In the genomic region with DNA sequence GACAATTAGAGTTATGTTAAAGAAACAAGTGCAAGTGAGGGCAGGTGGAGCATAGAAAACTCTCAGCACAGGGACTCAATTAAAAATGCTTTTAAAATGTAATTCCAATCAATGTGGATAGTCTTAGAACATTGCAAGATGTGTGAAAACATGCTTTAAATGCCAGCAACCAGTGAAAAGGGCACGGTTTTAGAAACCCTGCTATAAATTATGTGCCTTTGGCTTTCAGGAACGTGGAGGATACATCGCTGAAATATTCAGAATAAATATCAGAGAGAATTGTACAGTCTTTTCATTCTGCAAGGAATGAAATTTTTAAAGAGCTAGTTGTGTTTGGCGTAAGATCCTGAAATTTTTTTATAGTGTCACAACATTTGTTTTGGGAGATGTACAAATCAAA, we compare ENCODE assay signal across 29 cellular contexts.
"Had no signal": no experiment of that assay in that cellular context is flagged by ENCODE, and none has a peak within 500 bp of the region (broad histone marks: within the 10 kb centered on the region; RNA-seq: fewer than 3 reads in every experiment).

No MANE protein-coding gene starts in this region.

- H3K4me1 ChIP-seq: suprapubic skin, uterus had no signal

- H3K27me3 Mint-ChIP-seq: activated CD4-positive, alpha-beta memory T cell treated with anti-CD3 and anti-CD28 coated beads for 36 hours; activated CD4-positive, alpha-beta T cell treated with anti-CD3 and anti-CD28 coated beads, Interleukin-2, amount 10 ng/mL, durations not matched to agents 24 days and 14 days; activated naive CD4-positive, alpha-beta T cell treated with anti-CD3 and anti-CD28 coated beads, Interleukin-2, amount 10 ng/mL, durations not matched to agents 7 days and 5 days; activated T-cell treated with anti-CD3 and anti-CD28 coated beads, Interleukin-2, amount 50 U/mL, for 24 hours; dendritic cell treated with granulocyte-macrophage colony-stimulating factor and Interleukin-4, amounts not matched to agents 40 ng/mL and 50 ng/mL, for 4 days; progenitor cell of endocrine pancreas had no signal

- H3K36me3 ChIP-seq: lower lobe of right lung, ovary, suprapubic skin, tibial nerve, uterus had no signal

- DNase-seq: activated CD4-positive, alpha-beta memory T cell treated with anti-CD3 and anti-CD28 coated beads for 36 hours; activated CD4-positive, alpha-beta T cell treated with anti-CD3 and anti-CD28 coated beads, Interleukin-2, amount 10 ng/mL, durations not matched to agents 24 days and 14 days; activated CD4-positive, CD25-positive, alpha-beta regulatory T cell treated with anti-CD3 and anti-CD28 coated beads, Interleukin-2, amount 50 U/mL, for 72 hours; activated CD8-positive, alpha-beta memory T cell treated with anti-CD3 and anti-CD28 coated beads, Interleukin-2, amount 50 U/mL, for 4 hours; activated gamma-delta T cell; activated naive CD4-positive, alpha-beta T cell treated with anti-CD3 and anti-CD28 coated beads, Interleukin-2, amount 10 ng/mL, durations not matched to agents 7 days and 5 days; activated T-cell treated with anti-CD3 and anti-CD28 coated beads, Interleukin-2, amount 50 U/mL, for 24 hours; amniotic stem cell; central memory CD4-positive, alpha-beta T cell; endodermal cell; foreskin keratinocyte; heart right ventricle; left lung; lower lobe of right lung; mucosa of descending colon; nephron progenitor cell; ovary; stimulated activated CD4-positive, alpha-beta T cell treated with anti-CD3 and anti-CD28 coated beads, Interleukin-1b, Interleukin-23, amount 100 ng/mL, for 48 hours; stimulated activated CD4-positive, alpha-beta T cell treated with anti-CD3 and anti-CD28 coated beads, Interleukin-4, amount 100 ng/mL, for 4 hours; stimulated activated CD8-positive, alpha-beta memory T cell treated with anti-CD3 and anti-CD28 coated beads, Interleukin-4, amount 100 ng/mL, for 48 hours; stimulated activated naive CD4-positive, alpha-beta T cell; uterus had no signal

- H3K27ac ChIP-seq: foreskin keratinocyte, heart right ventricle, left lung, lower lobe of right lung, ovary, suprapubic skin, tibial nerve had no signal

- H3K27ac Mint-ChIP-seq: activated CD4-positive, alpha-beta memory T cell treated with anti-CD3 and anti-CD28 coated beads for 36 hours; activated CD4-positive, alpha-beta T cell treated with anti-CD3 and anti-CD28 coated beads, Interleukin-2, amount 10 ng/mL, durations not matched to agents 24 days and 14 days; activated naive CD4-positive, alpha-beta T cell treated with anti-CD3 and anti-CD28 coated beads, Interleukin-2, amount 10 ng/mL, durations not matched to agents 7 days and 5 days; activated T-cell treated with anti-CD3 and anti-CD28 coated beads, Interleukin-2, amount 50 U/mL, for 24 hours; dendritic cell treated with granulocyte-macrophage colony-stimulating factor and Interleukin-4, amounts not matched to agents 40 ng/mL and 50 ng/mL, for 4 days; endodermal cell; progenitor cell of endocrine pancreas had no signal

- ATAC-seq: foreskin keratinocyte, heart right ventricle, left lung, lower lobe of right lung, sciatic nerve had no signal

- FAIRE-seq: islet of Langerhans, small intestine had no signal

- H3K9me3 ChIP-seq: heart right ventricle, left lung, lower lobe of right lung, mucosa of descending colon, ovary, suprapubic skin, tibial nerve, uterus had no signal

- H3K4me3 Mint-ChIP-seq: activated CD4-positive, alpha-beta memory T cell treated with anti-CD3 and anti-CD28 coated beads for 36 hours; activated CD4-positive, alpha-beta T cell treated with anti-CD3 and anti-CD28 coated beads, Interleukin-2, amount 10 ng/mL, durations not matched to agents 24 days and 14 days; activated naive CD4-positive, alpha-beta T cell treated with anti-CD3 and anti-CD28 coated beads, Interleukin-2, amount 10 ng/mL, durations not matched to agents 7 days and 5 days; activated T-cell treated with anti-CD3 and anti-CD28 coated beads, Interleukin-2, amount 50 U/mL, for 24 hours; dendritic cell treated with granulocyte-macrophage colony-stimulating factor and Interleukin-4, amounts not matched to agents 40 ng/mL and 50 ng/mL, for 4 days; endodermal cell; nephron progenitor cell had no signal

- H3K9me3 Mint-ChIP-seq: activated CD4-positive, alpha-beta T cell treated with anti-CD3 and anti-CD28 coated beads, Interleukin-2, amount 10 ng/mL, durations not matched to agents 24 days and 14 days; activated naive CD4-positive, alpha-beta T cell treated with anti-CD3 and anti-CD28 coated beads, Interleukin-2, amount 10 ng/mL, durations not matched to agents 7 days and 5 days; dendritic cell treated with granulocyte-macrophage colony-stimulating factor and Interleukin-4, amounts not matched to agents 40 ng/mL and 50 ng/mL, for 4 days; endodermal cell had no signal

- H3K4me3 ChIP-seq: heart right ventricle, left lung, lower lobe of right lung, mucosa of descending colon, ovary, suprapubic skin, tibial nerve, uterus had no signal

- H3K27me3 ChIP-seq: foreskin keratinocyte, heart right ventricle, left lung, ovary, suprapubic skin, tibial nerve, uterus had no signal
